20 cellular contexts compared by ENCODE assay signal in the genomic region with DNA sequence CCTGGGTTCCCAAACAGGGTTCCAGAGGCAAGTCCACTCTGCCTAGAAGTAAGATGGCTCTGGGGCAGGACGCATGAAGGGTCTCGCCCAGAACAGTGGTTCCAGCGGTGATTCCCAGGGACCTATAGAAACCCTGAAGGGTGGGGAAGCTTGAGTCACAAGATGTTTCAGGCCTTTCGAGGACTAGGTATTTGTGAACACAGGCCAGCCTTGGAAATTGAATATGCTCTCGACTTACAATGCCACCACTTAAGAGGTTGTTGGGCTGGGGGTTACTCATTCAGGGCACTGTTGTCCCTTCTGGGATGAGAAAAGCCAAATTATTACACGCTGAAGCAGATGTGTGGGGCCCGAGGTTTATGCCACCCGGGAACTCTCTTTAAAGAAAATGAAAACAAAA.
A peak's percentile ranks its signal among the peaks of the same experiment; 100 is the strongest.
DNase-seq lines count a peak whose midpoint lies in the region; ATAC-seq and TF ChIP-seq lines count a peak whose summit lies in the region.
"Had no signal": no experiment of that assay in that cellular context is flagged by ENCODE, and none has a peak within 500 bp of the region (broad histone marks: within the 10 kb centered on the region; RNA-seq: fewer than 3 reads in every experiment).

No MANE protein-coding gene starts in this region.

- H3K9me3 Mint-ChIP-seq in HFFc6 = 0 out of 2 replicates have a peak, but pooled peaks cover 4% of the 10 kb centered on the region
- no peaks in the 10 kb centered on the region for H3K9me3 Mint-ChIP-seq in effector memory CD8-positive, alpha-beta T cell
- H3K9me3 Mint-ChIP-seq: activated naive CD8-positive, alpha-beta T cell treated with anti-CD3 and anti-CD28 coated beads, Interleukin-2, amount 10 ng/mL, durations not matched to agents 7 days and 5 days; activated T-cell treated with anti-CD3 and anti-CD28 coated beads, Interleukin-2, amount 50 U/mL, for 72 hours; natural killer cell treated with Interleukin-12 subunit alpha and Interleukin-12 subunit beta and Interleukin-15 and Interleukin-18, amount 100 ng/mL, for 72 hours; T-cell had no signal

- no peak for ATAC-seq in body of pancreas
- ATAC-seq in effector memory CD8-positive, alpha-beta T cell (replicated peaks) = no peak
- no peak for ATAC-seq in HG03095 (IDR thresholded peaks at IDR 0.05; ENCODE audit: unreplicated experiment)
- ATAC-seq: activated CD8-positive, alpha-beta T cell treated with anti-CD3 and anti-CD28 coated beads, Interleukin-2, amount 10 ng/mL, durations not matched to agents 7 days and 5 days; activated T-cell treated with anti-CD3 and anti-CD28 coated beads, Interleukin-2, amount 50 U/mL, for 72 hours; T-cell had no signal

- H3K27ac Mint-ChIP-seq in HFFc6 = peak overlapping the region; percentile 96
- no peak overlapping the region for H3K27ac Mint-ChIP-seq in effector memory CD8-positive, alpha-beta T cell
- H3K27ac Mint-ChIP-seq: activated CD8-positive, alpha-beta T cell treated with anti-CD3 and anti-CD28 coated beads, Interleukin-2, amount 10 ng/mL, durations not matched to agents 7 days and 5 days; activated naive CD8-positive, alpha-beta T cell treated with anti-CD3 and anti-CD28 coated beads, Interleukin-2, amount 10 ng/mL, durations not matched to agents 7 days and 5 days; activated T-cell treated with anti-CD3 and anti-CD28 coated beads, Interleukin-2, amount 50 U/mL, for 72 hours; natural killer cell treated with Interleukin-12 subunit alpha and Interleukin-12 subunit beta and Interleukin-15 and Interleukin-18, amount 100 ng/mL, for 72 hours; T-cell had no signal

- TF ChIP-seq POLR2A in body of pancreas (IDR thresholded peaks at IDR 0.05) = no peak
- no peak for TF ChIP-seq POLR2A in testis (IDR thresholded peaks at IDR 0.05)

- peak overlapping the region in 3 of 4 donors; percentile 86 to 94 (median 90) for H3K27ac ChIP-seq in body of pancreas
- no peak overlapping the region for H3K27ac ChIP-seq in testis
- no peak overlapping the region for H3K27ac ChIP-seq in A673 (ENCODE audit: low read depth, low read length, poor library complexity, severe bottlenecking)
- H3K27ac ChIP-seq: BLaER1 treated with 17β-estradiol and CSF1 and Interleukin-3, amounts not matched to agents 10 nM and 100 nM had no signal

- H3K4me3 ChIP-seq in body of pancreas (no peak overlapping the region), testis (no peak overlapping the region), A673 (ENCODE audit: low read depth, low read length, poor library complexity, severe bottlenecking) (no peak overlapping the region)
- H3K4me3 ChIP-seq: BLaER1 treated with 17β-estradiol and CSF1 and Interleukin-3, amounts not matched to agents 10 nM and 100 nM had no signal

- no TSS peak for BruUV-seq in A673 (replicated peaks; lab: Mats Ljungman, UMichigan)

- H3K4me3 Mint-ChIP-seq in HFFc6 = peak overlapping the region; percentile 61
- no peak overlapping the region for H3K4me3 Mint-ChIP-seq in effector memory CD8-positive, alpha-beta T cell
- H3K4me3 Mint-ChIP-seq: activated CD8-positive, alpha-beta T cell treated with anti-CD3 and anti-CD28 coated beads, Interleukin-2, amount 10 ng/mL, durations not matched to agents 7 days and 5 days; activated naive CD8-positive, alpha-beta T cell treated with anti-CD3 and anti-CD28 coated beads, Interleukin-2, amount 10 ng/mL, durations not matched to agents 7 days and 5 days; activated T-cell treated with anti-CD3 and anti-CD28 coated beads, Interleukin-2, amount 50 U/mL, for 72 hours; natural killer cell treated with Interleukin-12 subunit alpha and Interleukin-12 subunit beta and Interleukin-15 and Interleukin-18, amount 100 ng/mL, for 72 hours; T-cell had no signal

- POLR2A ChIA-PET in A673 (lab: Charles Lee; ENCODE audit: low non-redundant PET) = no interaction called here

- H3K36me3 Mint-ChIP-seq in HFFc6 (ENCODE audit: low read depth) = 0 out of 2 replicates have a peak, but pooled peaks cover 9% of the 10 kb centered on the region
- H3K36me3 Mint-ChIP-seq in effector memory CD8-positive, alpha-beta T cell (ENCODE audit: insufficient read depth) = no peaks in the 10 kb centered on the region
- H3K36me3 Mint-ChIP-seq: activated naive CD8-positive, alpha-beta T cell treated with anti-CD3 and anti-CD28 coated beads, Interleukin-2, amount 10 ng/mL, durations not matched to agents 7 days and 5 days; natural killer cell treated with Interleukin-12 subunit alpha and Interleukin-12 subunit beta and Interleukin-15 and Interleukin-18, amount 100 ng/mL, for 72 hours; T-cell had no signal

- 73 to 76% methylated on average over 8 of the region's 8 CpGs for WGBS in body of pancreas, 2 donors
- WGBS in testis, 2 donors = 88 to 90% methylated on average over 8 of the region's 8 CpGs

- no peaks in the 10 kb centered on the region for H3K36me3 ChIP-seq in body of pancreas (replicated peaks in 1 of 2; ENCODE audit: insufficient read depth in 1 of 2, low read depth in 2 of 2)
- H3K36me3 ChIP-seq in testis (ENCODE audit: low read depth, missing control alignments) = no peaks in the 10 kb centered on the region
- H3K36me3 ChIP-seq in A673 (ENCODE audit: insufficient read depth, low read length, poor library complexity, severe bottlenecking) = no peaks in the 10 kb centered on the region
- H3K36me3 ChIP-seq: BLaER1 treated with 17β-estradiol and CSF1 and Interleukin-3, amounts not matched to agents 10 nM and 100 nM had no signal

- peaks cover 3% of the 10 kb centered on the region for H3K27me3 Mint-ChIP-seq in HFFc6 (ENCODE audit: insufficient read depth)
- H3K27me3 Mint-ChIP-seq in effector memory CD8-positive, alpha-beta T cell = peaks cover 9 to 15% of the 10 kb centered on the region in 2 donors

- H3K4me1 ChIP-seq in body of pancreas (peaks cover 44% of the 10 kb centered on the region), testis (no peaks in the 10 kb centered on the region), A673 (ENCODE audit: insufficient read depth, low read length, poor library complexity, severe bottlenecking) (no peaks in the 10 kb centered on the region)

- no peaks in the 10 kb centered on the region for H3K27me3 ChIP-seq in body of pancreas
- H3K27me3 ChIP-seq in testis = no peaks in the 10 kb centered on the region
- no peaks in the 10 kb centered on the region for H3K27me3 ChIP-seq in A673 (replicated peaks; ENCODE audit: insufficient read depth, low read depth, low read length, poor library complexity)

- CTCF ChIA-PET in A673 (lab: Charles Lee) = no interaction called here

- TF ChIP-seq CTCF in HFFc6 (IDR thresholded peaks at IDR 0.05) (no peak), body of pancreas (IDR thresholded peaks at IDR 0.05) (no peak), testis (IDR thresholded peaks at IDR 0.05) (no peak), A673 (conservative IDR thresholded peaks at IDR 0.05; ENCODE audit: low read depth, low read length) (no peak)

- H3K9me3 ChIP-seq in body of pancreas (no peaks in the 10 kb centered on the region), testis (no peaks in the 10 kb centered on the region), A673 (ENCODE audit: low read depth, low read length, poor library complexity, severe bottlenecking) (no peaks in the 10 kb centered on the region)
- H3K9me3 ChIP-seq: BLaER1 treated with 17β-estradiol and CSF1 and Interleukin-3, amounts not matched to agents 10 nM and 100 nM had no signal

- intact Hi-C loops in body of pancreas (cut with DNase I) = no loop called here
- intact Hi-C loops in testis (cut with DNase I; ENCODE audit: low total_unique reads) = no loop called here
- intact Hi-C loops in A673 (cut with micrococcal nuclease; ENCODE audit: unreplicated experiment) = no loop called here

- peaks cover 63% of the 10 kb centered on the region for H3K4me1 Mint-ChIP-seq in HFFc6 (ENCODE audit: low read depth)
- H3K4me1 Mint-ChIP-seq in effector memory CD8-positive, alpha-beta T cell (ENCODE audit: low read depth in 2 of 2) = no peaks in the 10 kb centered on the region
- H3K4me1 Mint-ChIP-seq: activated naive CD8-positive, alpha-beta T cell treated with anti-CD3 and anti-CD28 coated beads, Interleukin-2, amount 10 ng/mL, durations not matched to agents 7 days and 5 days; T-cell had no signal

- DNase-seq in HFFc6 (no peak), body of pancreas (no peak), mesenteric fat pad (ENCODE audit: low spot score) (peak; percentile 26), testis (peak; percentile 10), A673 (ENCODE audit: low spot score) (no peak)
- no peak for DNase-seq in effector memory CD8-positive, alpha-beta T cell
- DNase-seq: activated CD8-positive, alpha-beta T cell treated with anti-CD3 and anti-CD28 coated beads, Interleukin-2, amount 10 ng/mL, durations not matched to agents 7 days and 5 days; activated naive CD8-positive, alpha-beta T cell treated with anti-CD3 and anti-CD28 coated beads, Interleukin-2, amount 10 ng/mL, durations not matched to agents 7 days and 5 days; activated T-cell treated with anti-CD3 and anti-CD28 coated beads, Interleukin-2, amount 50 U/mL, for 72 hours; effector memory CD4-positive, alpha-beta T cell; KBM-7; NCI-H1092; NCI-H774; right cardiac atrium; RPMI8226; stimulated activated CD4-positive, alpha-beta T cell treated with anti-CD3 and anti-CD28 coated beads, Interleukin-2, amount 100 ng/mL, for 48 hours; T-cell had no signal

Comparison
In these comparisons a context has a peak if more than half of its experiments do, and no peak if none do; other contexts are left out.
1. DNase-seq: peak in mesenteric fat pad (single experiment) and testis (single experiment); none in HFFc6 (single experiment), body of pancreas (0 of 4), effector memory CD8-positive, alpha-beta T cell (0 of 3) and A673 (single experiment).
2. H3K27ac ChIP-seq: peak in body of pancreas (3 of 4); none in testis (0 of 2) and A673 (single experiment).